ENCODE assay signal across 19 cellular contexts in genomic region chr19:19294914-19295313, GRCh38. TPM values are rescaled to one million over a fixed set of nuclear protein-coding genes. Genes with fewer than 3 reads are reported as not detected.
"Had no signal": no experiment of that assay in that cellular context is flagged by ENCODE, and none has a peak within 500 bp of the region (broad histone marks: within the 10 kb centered on the region; RNA-seq: fewer than 3 reads in every experiment).

No MANE protein-coding gene starts in this region.

- DNase-seq: KBM-7, MV-4-11, NCI-H1048, NCI-H1436, NCI-H187, NCI-H2029, NCI-H2081 treated with DMSO at 0.1 percent for 48 hours, NCI-H2171, NCI-H226, NCI-H446, NCI-H510A, NCI-H524 treated with DMSO at 0.1 percent for 48 hours, NCI-H69, NCI-H774, SHP77, SK-N-SH had no signal

- H3K27ac ChIP-seq: HL-60, RWPE1 had no signal

RNA-seq across cellular contexts. Expression of gene TM6SF2, which starts 21.8 kb away (rescaled TPM):
- total RNA-seq: MCF 10A had no signal
